Comparison of ENCODE assay signal across 8 cellular contexts in genomic region chr19:18833849-18834643, GRCh38. TPM values are rescaled to one million over a fixed set of nuclear protein-coding genes. Genes with fewer than 3 reads are reported as not detected.
A peak's percentile ranks its signal among the peaks of the same experiment; 100 is the strongest.
DNase-seq lines count a peak whose midpoint lies in the region; ATAC-seq and TF ChIP-seq lines count a peak whose summit lies in the region.

No MANE protein-coding gene starts in this region.

- no peaks in the 10 kb centered on the region for H3K27me3 Mint-ChIP-seq in chondrocyte (ENCODE audit: low read depth)

- no peaks in the 10 kb centered on the region for H3K9me3 ChIP-seq in muscle layer of duodenum (ENCODE audit: control insufficient read depth in 1 of 2, low read length in 2 of 2)

- H3K4me3 Mint-ChIP-seq in chondrocyte (ENCODE audit: unreplicated experiment): peak overlapping the region; percentile 88

- H3K27me3 ChIP-seq in muscle layer of duodenum (ENCODE audit: low read depth, low read length): no peaks in the 10 kb centered on the region

- DNase-seq in NCI-H2029 treated with DMSO at 0.1 percent for 48 hours (lab: John Stamatoyannopoulos, UW) (peak; percentile 33), chondrocyte (ENCODE audit: low spot score) (no peak), NCI-H1930 (lab: John Stamatoyannopoulos, UW) (no peak), HPDE6-E6E7 (ENCODE audit: extremely low spot score) (no peak), midbrain (lab: John Stamatoyannopoulos, UW) (no peak)

- H3K4me1 ChIP-seq in muscle layer of duodenum (ENCODE audit: control insufficient read depth in 1 of 2, insufficient read depth in 2 of 2, low read length in 2 of 2): peaks cover 22 to 48% of the 10 kb centered on the region in 2 donors

- no peaks in the 10 kb centered on the region for H3K9me3 Mint-ChIP-seq in chondrocyte (ENCODE audit: low read depth)

- ATAC-seq in GM18867 (IDR thresholded peaks at IDR 0.05; ENCODE audit: unreplicated experiment): no peak

- peaks cover 5% of the 10 kb centered on the region for H3K36me3 Mint-ChIP-seq in chondrocyte (ENCODE audit: low read depth)

- no peak for TF ChIP-seq CTCF in chondrocyte (IDR thresholded peaks at IDR 0.05)

- H3K4me3 ChIP-seq in GM08714 (ENCODE audit: low read length): peak overlapping the region; percentile 66
- peak overlapping the region; percentile 79 to 88 for H3K4me3 ChIP-seq in muscle layer of duodenum (ENCODE audit: low read depth in 1 of 2, low read length in 2 of 2)

- peak overlapping the region; percentile 82 for H3K27ac Mint-ChIP-seq in chondrocyte (ENCODE audit: unreplicated experiment)

- H3K4me1 Mint-ChIP-seq in chondrocyte (ENCODE audit: low read depth): peaks cover 47% of the 10 kb centered on the region

- peaks cover 0 to 12% of the 10 kb centered on the region in 2 donors for H3K36me3 ChIP-seq in muscle layer of duodenum (ENCODE audit: control insufficient read depth in 1 of 2, insufficient read depth in 2 of 2, low read length in 2 of 2)

- peak overlapping the region; percentile 81 for H3K27ac ChIP-seq in muscle layer of duodenum (ENCODE audit: low read length)

RNA-seq across cellular contexts. Expression of gene UPF1, which starts 2.3 kb away (rescaled TPM):
- total RNA-seq in chondrocyte: 38.6 to 45.3 TPM (median 40.4 TPM) in 3 replicates

RNA-seq across cellular contexts. Expression of gene COMP, which starts 42.9 kb away (rescaled TPM):
- total RNA-seq in chondrocyte: 10.6 to 17.2 TPM (median 14.5 TPM) in 3 replicates
